Comparison of ENCODE assay signal across 23 cellular contexts in genomic region chr5:96280946-96281393, GRCh38.
DNase-seq lines count a peak whose midpoint lies in the region; ATAC-seq and TF ChIP-seq lines count a peak whose summit lies in the region.
"Had no signal": no experiment of that assay in that cellular context is flagged by ENCODE, and none has a peak within 500 bp of the region (broad histone marks: within the 10 kb centered on the region; RNA-seq: fewer than 3 reads in every experiment).

No MANE protein-coding gene starts in this region.

- no peak overlapping the region for H3K27ac ChIP-seq in suprapubic skin
- H3K27ac ChIP-seq: gastrocnemius medialis, ovary, right lobe of liver, vagina, WERI-Rb-1 had no signal

- DNase-seq in natural killer cell treated with Interleukin-12 subunit alpha and Interleukin-12 subunit beta and Interleukin-15 and Interleukin-18, amount 100 ng/mL, for 72 hours (ENCODE audit: low spot score), result no peak
- DNase-seq in natural killer cell (no peak), fibroblast of mammary gland (ENCODE audit: low read depth) (peak; percentile 75), suprapubic skin (ENCODE audit: low spot score in 2 of 2) (no peak), COLO829 (ENCODE audit: low spot score) (no peak), mesothelial cell of epicardium (ENCODE audit: low spot score in 2 of 2, unreplicated experiment in 2 of 2) (no peak), immature natural killer cell (no peak)
- DNase-seq: activated CD8-positive, alpha-beta T cell treated with anti-CD3 and anti-CD28 coated beads for 36 hours; activated naive CD8-positive, alpha-beta T cell treated with anti-CD3 and anti-CD28 coated beads for 36 hours; CD4-positive, CD25-positive, alpha-beta regulatory T cell; gastrocnemius medialis; GDM1; NCI-H146; NCI-H748 treated with DMSO at 0.1 percent for 48 hours; ovary; right lobe of liver; SHP77 treated with DMSO at 0.1 percent for 48 hours; substantia nigra; T-helper 17 cell; WERI-Rb-1 had no signal

- no peaks in the 10 kb centered on the region for H3K27me3 ChIP-seq in suprapubic skin
- H3K27me3 ChIP-seq: gastrocnemius medialis, ovary, right lobe of liver, vagina had no signal

- no peaks in the 10 kb centered on the region for H3K9me3 ChIP-seq in suprapubic skin
- H3K9me3 ChIP-seq: gastrocnemius medialis, ovary, right lobe of liver, vagina had no signal

- peak overlapping the region; percentile 67 for H3K4me3 Mint-ChIP-seq in natural killer cell treated with Interleukin-12 subunit alpha and Interleukin-12 subunit beta and Interleukin-15 and Interleukin-18, amount 100 ng/mL, for 72 hours
- H3K4me3 Mint-ChIP-seq in natural killer cell (no peak overlapping the region), mesothelial cell of epicardium (no peak overlapping the region), immature natural killer cell (no peak overlapping the region)
- H3K4me3 Mint-ChIP-seq in activated T-helper 17 cell treated with anti-CD3 and anti-CD28 coated beads, Interleukin-2, amount 50 U/mL, for 72 hours, result peak overlapping the region; percentile 50
- H3K4me3 Mint-ChIP-seq: activated CD8-positive, alpha-beta T cell treated with anti-CD3 and anti-CD28 coated beads for 36 hours; activated naive CD8-positive, alpha-beta T cell treated with anti-CD3 and anti-CD28 coated beads for 36 hours; CD4-positive, CD25-positive, alpha-beta regulatory T cell; memory B cell; T-helper 17 cell had no signal

- H3K9me3 Mint-ChIP-seq in natural killer cell treated with Interleukin-12 subunit alpha and Interleukin-12 subunit beta and Interleukin-15 and Interleukin-18, amount 100 ng/mL, for 72 hours, result no peaks in the 10 kb centered on the region
- no peaks in the 10 kb centered on the region for H3K9me3 Mint-ChIP-seq in natural killer cell
- H3K9me3 Mint-ChIP-seq in activated T-helper 17 cell treated with anti-CD3 and anti-CD28 coated beads, Interleukin-2, amount 50 U/mL, for 72 hours, result no peaks in the 10 kb centered on the region
- peaks cover 10% of the 10 kb centered on the region for H3K9me3 Mint-ChIP-seq in mesothelial cell of epicardium
- H3K9me3 Mint-ChIP-seq in immature natural killer cell, result peaks cover 0 to 8% (median 0%) of the 10 kb centered on the region in 6 donors
- H3K9me3 Mint-ChIP-seq: activated CD8-positive, alpha-beta T cell treated with anti-CD3 and anti-CD28 coated beads for 36 hours; activated naive CD8-positive, alpha-beta T cell treated with anti-CD3 and anti-CD28 coated beads for 36 hours; memory B cell had no signal

- no peak for TF ChIP-seq POLR2A in suprapubic skin (IDR thresholded peaks at IDR 0.05)

- peaks cover 0 to 23% of the 10 kb centered on the region in 2 donors for H3K4me1 Mint-ChIP-seq in natural killer cell treated with Interleukin-12 subunit alpha and Interleukin-12 subunit beta and Interleukin-15 and Interleukin-18, amount 100 ng/mL, for 72 hours (ENCODE audit: low read depth in 2 of 2)
- H3K4me1 Mint-ChIP-seq in natural killer cell (no peaks in the 10 kb centered on the region), mesothelial cell of epicardium (peaks cover 7% of the 10 kb centered on the region), immature natural killer cell (peaks cover 0 to 8% of the 10 kb centered on the region in 2 donors)
- peaks cover 19% of the 10 kb centered on the region for H3K4me1 Mint-ChIP-seq in activated T-helper 17 cell treated with anti-CD3 and anti-CD28 coated beads, Interleukin-2, amount 50 U/mL, for 72 hours
- H3K4me1 Mint-ChIP-seq: memory B cell had no signal

- peaks cover 8% of the 10 kb centered on the region for H3K4me1 ChIP-seq in suprapubic skin
- H3K4me1 ChIP-seq: gastrocnemius medialis, vagina had no signal

- H3K27me3 Mint-ChIP-seq in natural killer cell treated with Interleukin-12 subunit alpha and Interleukin-12 subunit beta and Interleukin-15 and Interleukin-18, amount 100 ng/mL, for 72 hours, result peaks cover 0 to 3% of the 10 kb centered on the region in 2 donors
- peaks cover 0 to 8% of the 10 kb centered on the region in 2 donors for H3K27me3 Mint-ChIP-seq in natural killer cell (ENCODE audit: low read depth in 2 of 2)
- peaks cover 11% of the 10 kb centered on the region for H3K27me3 Mint-ChIP-seq in activated T-helper 17 cell treated with anti-CD3 and anti-CD28 coated beads, Interleukin-2, amount 50 U/mL, for 72 hours
- H3K27me3 Mint-ChIP-seq in mesothelial cell of epicardium (ENCODE audit: low read depth), result no peaks in the 10 kb centered on the region
- H3K27me3 Mint-ChIP-seq in immature natural killer cell (ENCODE audit: low read depth in 3 of 3), result peaks cover 0 to 3% (median 3%) of the 10 kb centered on the region in 3 donors
- H3K27me3 Mint-ChIP-seq: CD4-positive, CD25-positive, alpha-beta regulatory T cell had no signal

- no peaks in the 10 kb centered on the region for H3K36me3 Mint-ChIP-seq in natural killer cell treated with Interleukin-12 subunit alpha and Interleukin-12 subunit beta and Interleukin-15 and Interleukin-18, amount 100 ng/mL, for 72 hours
- H3K36me3 Mint-ChIP-seq in natural killer cell, result no peaks in the 10 kb centered on the region
- H3K36me3 Mint-ChIP-seq in activated T-helper 17 cell treated with anti-CD3 and anti-CD28 coated beads, Interleukin-2, amount 50 U/mL, for 72 hours (ENCODE audit: low read depth), result no peaks in the 10 kb centered on the region
- no peaks in the 10 kb centered on the region for H3K36me3 Mint-ChIP-seq in mesothelial cell of epicardium
- H3K36me3 Mint-ChIP-seq in immature natural killer cell, result no peaks in the 10 kb centered on the region
- H3K36me3 Mint-ChIP-seq: activated naive CD8-positive, alpha-beta T cell treated with anti-CD3 and anti-CD28 coated beads for 36 hours; CD4-positive, CD25-positive, alpha-beta regulatory T cell; memory B cell had no signal

- H3K27ac Mint-ChIP-seq in natural killer cell treated with Interleukin-12 subunit alpha and Interleukin-12 subunit beta and Interleukin-15 and Interleukin-18, amount 100 ng/mL, for 72 hours, result peak overlapping the region in 1 of 2 donors; percentile 81
- H3K27ac Mint-ChIP-seq in natural killer cell, result no peak overlapping the region
- H3K27ac Mint-ChIP-seq in activated T-helper 17 cell treated with anti-CD3 and anti-CD28 coated beads, Interleukin-2, amount 50 U/mL, for 72 hours, result peak overlapping the region; percentile 71
- no peak overlapping the region for H3K27ac Mint-ChIP-seq in mesothelial cell of epicardium
- no peak overlapping the region for H3K27ac Mint-ChIP-seq in immature natural killer cell
- H3K27ac Mint-ChIP-seq: activated CD8-positive, alpha-beta T cell treated with anti-CD3 and anti-CD28 coated beads for 36 hours; activated naive CD8-positive, alpha-beta T cell treated with anti-CD3 and anti-CD28 coated beads for 36 hours; CD4-positive, CD25-positive, alpha-beta regulatory T cell; memory B cell; T-helper 17 cell had no signal

- no peak for TF ChIP-seq EP300 in suprapubic skin (IDR thresholded peaks at IDR 0.05)

- intact Hi-C loops in natural killer cell (cut with micrococcal nuclease), result no loop called here

- H3K36me3 ChIP-seq in suprapubic skin, result no peaks in the 10 kb centered on the region
- H3K36me3 ChIP-seq: gastrocnemius medialis, ovary, right lobe of liver, vagina, WERI-Rb-1 had no signal

- 64% methylated on average over 2 of the region's 2 CpGs for WGBS in suprapubic skin

- TF ChIP-seq CTCF in natural killer cell (IDR thresholded peaks at IDR 0.05), result no peak
- TF ChIP-seq CTCF in fibroblast of mammary gland (conservative IDR thresholded peaks at IDR 0.05; ENCODE audit: control insufficient read depth, insufficient read depth, low read depth, low read length), result no peak
- TF ChIP-seq CTCF in suprapubic skin (IDR thresholded peaks at IDR 0.05), result no peak
- no peak for TF ChIP-seq CTCF in mesothelial cell of epicardium (IDR thresholded peaks at IDR 0.05; ENCODE audit: unreplicated experiment)

- peak in 1 of 2 donors; percentile 53 for ATAC-seq in natural killer cell treated with Interleukin-12 subunit alpha and Interleukin-12 subunit beta and Interleukin-15 and Interleukin-18, amount 100 ng/mL, for 72 hours
- ATAC-seq in natural killer cell, result no peak
- peak; percentile 49 for ATAC-seq in activated T-helper 17 cell treated with anti-CD3 and anti-CD28 coated beads, Interleukin-2, amount 50 U/mL, for 72 hours (replicated peaks)
- ATAC-seq: gastrocnemius medialis, right lobe of liver, T-helper 17 cell had no signal

- H3K4me3 ChIP-seq in fibroblast of mammary gland (ENCODE audit: control insufficient read depth, low read depth, low read length) (no peak overlapping the region), suprapubic skin (no peak overlapping the region)
- H3K4me3 ChIP-seq: gastrocnemius medialis, ovary, right lobe of liver, vagina had no signal

Comparison
In these comparisons a context has a peak if more than half of its experiments do, and no peak if none do; other contexts are left out.
1. H3K4me3 Mint-ChIP-seq: peak in natural killer cell treated with Interleukin-12 subunit alpha and Interleukin-12 subunit beta and Interleukin-15 and Interleukin-18, amount 100 ng/mL, for 72 hours (single experiment) and activated T-helper 17 cell treated with anti-CD3 and anti-CD28 coated beads, Interleukin-2, amount 50 U/mL, for 72 hours (single experiment); none in natural killer cell (single experiment), mesothelial cell of epicardium (single experiment) and immature natural killer cell (0 of 5).